ENCODE assay signal across 20 cellular contexts in genomic region chr2:9114457-9114856, GRCh38.
DNase-seq lines count a peak whose midpoint lies in the region; ATAC-seq and TF ChIP-seq lines count a peak whose summit lies in the region.
"Had no signal": no experiment of that assay in that cellular context is flagged by ENCODE, and none has a peak within 500 bp of the region (broad histone marks: within the 10 kb centered on the region; RNA-seq: fewer than 3 reads in every experiment).

No MANE protein-coding gene starts in this region.

- H3K4me1 ChIP-seq in PC-9 (replicated peaks; ENCODE audit: insufficient read depth), result peaks cover 45% of the 10 kb centered on the region
- H3K4me1 ChIP-seq: Caco-2, left ventricle myocardium inferior had no signal

- no peaks in the 10 kb centered on the region for H3K36me3 Mint-ChIP-seq in progenitor cell of endocrine pancreas (ENCODE audit: insufficient read depth)

- no peaks in the 10 kb centered on the region for H3K79me2 ChIP-seq in PC-9 (ENCODE audit: low read depth)

- H3K27ac Mint-ChIP-seq in progenitor cell of endocrine pancreas, result no peak overlapping the region

- peaks cover 17% of the 10 kb centered on the region for H3K4me1 Mint-ChIP-seq in progenitor cell of endocrine pancreas (ENCODE audit: low read depth)

- 0 out of 2 replicates have a peak overlapping the region, but pooled peaks have one; percentile 96 for H3K27ac ChIP-seq in PC-9
- H3K27ac ChIP-seq: left ventricle myocardium inferior, sigmoid colon had no signal

- no peaks in the 10 kb centered on the region for H4K20me1 ChIP-seq in PC-9 (ENCODE audit: insufficient read depth)

- no peaks in the 10 kb centered on the region for H3K9me2 ChIP-seq in PC-9 (ENCODE audit: insufficient read depth)

- H3K27me3 ChIP-seq in PC-9 (ENCODE audit: insufficient read depth, low read depth), result no peaks in the 10 kb centered on the region
- H3K27me3 ChIP-seq: sigmoid colon had no signal

- no peak for ATAC-seq in HG03196 (IDR thresholded peaks at IDR 0.05; ENCODE audit: unreplicated experiment)

- no TSS peak for BruUV-seq in PC-9 (replicated peaks; lab: Mats Ljungman, UMichigan)

- CTCF ChIA-PET in PC-9 (lab: Charles Lee), result interaction anchor here (0.6 kb wide), 2 partner anchors 327 to 870 kb away, joined by 3 read pairs; no protein-coding TSS in a partner anchor

- H3F3A ChIP-seq in PC-9 (ENCODE audit: insufficient read depth, low read depth), result peaks cover 33% of the 10 kb centered on the region

- POLR2A ChIA-PET in PC-9 (lab: Charles Lee; ENCODE audit: unreplicated experiment), result no interaction called here

- no peak overlapping the region for H2AFZ ChIP-seq in PC-9

- H3K36me3 ChIP-seq in PC-9 (ENCODE audit: low read depth), result no peaks in the 10 kb centered on the region
- H3K36me3 ChIP-seq: left ventricle myocardium inferior, sigmoid colon had no signal

- peaks cover 11% of the 10 kb centered on the region for H3K27me3 Mint-ChIP-seq in progenitor cell of endocrine pancreas

- no peak overlapping the region for H3K4me3 Mint-ChIP-seq in progenitor cell of endocrine pancreas (ENCODE audit: low read depth)

- no peak for DNase-seq in AG09309 (ENCODE audit: low read depth)
- no peak for DNase-seq in PC-9
- DNase-seq in epithelial cell of proximal tubule (ENCODE audit: low read depth), result no peak
- no peak for DNase-seq in progenitor cell of endocrine pancreas (ENCODE audit: low spot score, unreplicated experiment)
- no peak for DNase-seq in dedifferentiated amniotic fluid mesenchymal stem cell (ENCODE audit: extremely low spot score)
- no peak for DNase-seq in UCSD-AML1 (lab: John Stamatoyannopoulos, UW; ENCODE audit: unreplicated experiment)
- DNase-seq: activated CD4-positive, alpha-beta T cell treated with anti-CD3 and anti-CD28 coated beads for 48 hours; Caco-2; central memory CD4-positive, alpha-beta T cell; effector memory CD4-positive, alpha-beta T cell; foreskin melanocyte; left ventricle myocardium inferior; NCI-H1417 treated with DMSO at 0.1 percent for 48 hours; NK-92 treated with Interleukin-12 subunit alpha and Interleukin-12 subunit beta, amount 100 ng/mL, for 24 hours; SIG-M5; sigmoid colon; stimulated activated CD4-positive, alpha-beta T cell treated with anti-CD3 and anti-CD28 coated beads, Interleukin-2, amount 100 ng/mL, for 24 hours; T-helper 9 cell had no signal

- no peaks in the 10 kb centered on the region for H3K9me3 ChIP-seq in PC-9 (ENCODE audit: insufficient read depth, low read depth)
- H3K9me3 ChIP-seq: Caco-2, left ventricle myocardium inferior, sigmoid colon had no signal

- H3K9me3 Mint-ChIP-seq in progenitor cell of endocrine pancreas (ENCODE audit: low read depth), result no peaks in the 10 kb centered on the region

- intact Hi-C loops in PC-9 (cut with micrococcal nuclease; ENCODE audit: unreplicated experiment), result no loop called here

- no peak overlapping the region for H3K4me3 ChIP-seq in AG09309 (ENCODE audit: control insufficient read depth, low read depth, low read length)
- no peak overlapping the region for H3K4me3 ChIP-seq in PC-9
- H3K4me3 ChIP-seq in epithelial cell of proximal tubule (ENCODE audit: low read depth, low read length), result no peak overlapping the region
- H3K4me3 ChIP-seq: left ventricle myocardium inferior, sigmoid colon had no signal

- H3K4me2 ChIP-seq in PC-9, result no peak overlapping the region

- peak; percentile 13 for TF ChIP-seq CTCF in AG09309 (IDR thresholded peaks at IDR 0.05; ENCODE audit: control insufficient read depth, insufficient read depth, low read depth, low read length, missing control alignments)
- TF ChIP-seq CTCF in GM12872 (IDR thresholded peaks at IDR 0.05; ENCODE audit: insufficient read depth, low read depth, low read length), result peak; percentile 20; the same call in 1 of the 3 replicates
- TF ChIP-seq CTCF in PC-9 (conservative IDR thresholded peaks at IDR 0.05), result 0 out of 2 replicates have a peak, but pooled peaks have one; percentile 22
- peak; percentile 41 for TF ChIP-seq CTCF in epithelial cell of proximal tubule (conservative IDR thresholded peaks at IDR 0.05; ENCODE audit: low read depth, low read length)
- TF ChIP-seq CTCF in progenitor cell of endocrine pancreas (IDR thresholded peaks at IDR 0.05; ENCODE audit: unreplicated experiment), result no peak
